ENCODE assay signal across 9 cellular contexts in genomic region chr17:9938764-9939163, GRCh38. TPM values are rescaled to one million over a fixed set of nuclear protein-coding genes. Genes with fewer than 3 reads are reported as not detected.
"Had no signal": no experiment of that assay in that cellular context is flagged by ENCODE, and none has a peak within 500 bp of the region (broad histone marks: within the 10 kb centered on the region; RNA-seq: fewer than 3 reads in every experiment).

No MANE protein-coding gene starts in this region.

- H3K4me2 ChIP-seq: KMS-11 had no signal

- DNase-seq: IMR-90, KG1 had no signal

- H3K9ac ChIP-seq: KMS-11 had no signal

- ATAC-seq: HepG2 had no signal

- H3K27ac ChIP-seq: HL-60, KMS-11 had no signal

- FAIRE-seq: HepG2, HTR-8/SVneo had no signal

RNA-seq across cellular contexts. Expression of gene RCVRN, which starts 33.7 kb away (rescaled TPM):
- total RNA-seq: HepG2, HT-29, HT1080, IMR-90 had no signal
- polyA plus RNA-seq: HepG2, IgD-negative memory B cell, IMR-90 had no signal
